ENCODE assay signal across 8 cellular contexts in the genomic region with DNA sequence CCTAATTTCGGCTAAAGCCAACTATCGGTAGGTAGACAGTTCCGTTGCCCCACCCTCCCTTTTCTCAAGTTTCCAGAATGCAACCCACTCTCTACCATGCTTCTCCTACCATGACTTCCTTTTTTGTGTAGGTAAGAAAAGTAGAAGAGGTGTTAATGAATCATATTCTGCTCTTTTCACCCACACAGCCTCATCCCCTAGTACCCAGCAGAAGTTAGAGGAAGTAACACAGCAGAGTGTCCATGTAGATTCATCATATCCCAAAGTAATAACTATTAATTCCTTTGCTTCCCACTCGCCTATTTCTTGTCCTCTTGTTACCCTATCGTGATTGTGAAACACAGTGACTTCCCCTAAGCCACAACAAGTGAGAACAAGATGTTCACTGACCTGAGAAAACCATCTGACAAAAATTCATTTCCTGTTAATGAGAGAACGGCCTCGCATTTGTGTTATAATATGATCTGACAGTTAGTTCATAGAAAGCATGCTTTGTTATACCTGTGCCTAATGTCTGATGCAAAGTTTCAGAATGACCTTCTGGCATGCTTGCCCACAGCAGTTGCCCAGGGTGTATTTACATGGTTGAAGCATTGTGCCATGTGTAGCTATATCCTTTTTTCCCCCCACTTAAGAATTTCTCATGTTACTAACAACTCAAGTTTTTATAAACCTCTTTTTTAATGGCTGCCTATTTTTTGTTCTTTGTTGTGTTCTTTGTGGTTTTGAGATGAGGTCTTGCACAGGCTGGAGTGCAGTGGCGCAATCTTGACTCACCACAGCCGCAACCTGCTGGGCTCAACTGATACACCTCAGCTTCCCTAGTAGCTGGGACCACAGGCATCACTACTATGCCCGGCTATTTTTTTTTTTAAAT.
DNase-seq lines count a peak whose midpoint lies in the region; ATAC-seq and TF ChIP-seq lines count a peak whose summit lies in the region.

No MANE protein-coding gene starts in this region.

- WGBS in thymus, result 8% methylated on average over 10 of the region's 10 CpGs

- intact Hi-C loops in lower lobe of right lung (cut with DNase I), result no loop called here

- H3K27ac ChIP-seq in lower lobe of right lung (peak overlapping the region; percentile 43), thymus (ENCODE audit: low read depth) (peak overlapping the region; percentile 69)

- DNase-seq in GM12865 (ENCODE audit: low read depth) (peak; percentile 83), NOMO-1 treated with DMSO at 0.1 percent for 48 hours (lab: John Stamatoyannopoulos, UW; ENCODE audit: unreplicated experiment) (peak; percentile 37), lower lobe of right lung (peak; percentile 51), amniotic stem cell (lab: John Stamatoyannopoulos, UW) (no peak), NCI-H2196 treated with DMSO at 0.1 percent for 48 hours (lab: John Stamatoyannopoulos, UW; ENCODE audit: unreplicated experiment) (no peak)
- peak; percentile 41 for DNase-seq in activated T-helper 9 cell treated with anti-CD3 and anti-CD28 coated beads, Interleukin-2, amount 50 U/mL, for 16 hours (ENCODE audit: low read depth)

- H3K27me3 ChIP-seq in lower lobe of right lung (ENCODE audit: low read depth), result no peaks in the 10 kb centered on the region
- H3K27me3 ChIP-seq in thymus (ENCODE audit: control insufficient read depth, insufficient read depth), result no peaks in the 10 kb centered on the region

- TF ChIP-seq CTCF in GM12865 (IDR thresholded peaks at IDR 0.05; ENCODE audit: insufficient read depth, low read depth, low read length, missing control alignments), result no peak
- no peak for TF ChIP-seq CTCF in lower lobe of right lung (IDR thresholded peaks at IDR 0.05)

- peak; percentile 86 for ATAC-seq in HG02610 (IDR thresholded peaks at IDR 0.05; ENCODE audit: unreplicated experiment)
- ATAC-seq in lower lobe of right lung, result peak; percentile 80 to 81

- peaks cover 17% of the 10 kb centered on the region for H3K36me3 ChIP-seq in lower lobe of right lung
- peaks cover 9% of the 10 kb centered on the region for H3K36me3 ChIP-seq in thymus (ENCODE audit: control insufficient read depth, insufficient read depth)

- no peaks in the 10 kb centered on the region for H3K9me3 ChIP-seq in lower lobe of right lung
- no peaks in the 10 kb centered on the region for H3K9me3 ChIP-seq in thymus (ENCODE audit: control insufficient read depth)

- peak overlapping the region; percentile 3; the same call in 1 of the 2 replicates for H3K4me3 ChIP-seq in GM12865 (ENCODE audit: low read depth, low read length)
- H3K4me3 ChIP-seq in lower lobe of right lung, result no peak overlapping the region
- H3K4me3 ChIP-seq in thymus (ENCODE audit: low read length), result no peak overlapping the region

- H3K4me1 ChIP-seq in lower lobe of right lung (peaks cover 17% of the 10 kb centered on the region), thymus (ENCODE audit: control insufficient read depth, insufficient read depth, low read length) (peaks cover 31% of the 10 kb centered on the region)

Comparison
In these comparisons a context has a peak if more than half of its experiments do, and no peak if none do; other contexts are left out.
1. DNase-seq: peak in GM12865 (single experiment), NOMO-1 treated with DMSO at 0.1 percent for 48 hours (single experiment), activated T-helper 9 cell treated with anti-CD3 and anti-CD28 coated beads, Interleukin-2, amount 50 U/mL, for 16 hours (single experiment) and lower lobe of right lung (single experiment); none in amniotic stem cell (single experiment) and NCI-H2196 treated with DMSO at 0.1 percent for 48 hours (single experiment).